34 cellular contexts compared by ENCODE assay signal in genomic region chr19:9032136-9032626, GRCh38. TPM values are rescaled to one million over a fixed set of nuclear protein-coding genes. Genes with fewer than 3 reads are reported as not detected.
A peak's percentile ranks its signal among the peaks of the same experiment; 100 is the strongest.
DNase-seq lines count a peak whose midpoint lies in the region; ATAC-seq, FAIRE-seq and TF ChIP-seq lines count a peak whose summit lies in the region.
"Had no signal": no experiment of that assay in that cellular context is flagged by ENCODE, and none has a peak within 500 bp of the region (broad histone marks: within the 10 kb centered on the region; RNA-seq: fewer than 3 reads in every experiment).

No MANE protein-coding gene starts in this region.

- no peak for TF ChIP-seq POLR2A in vagina (IDR thresholded peaks at IDR 0.05)

- DNase-seq in NCI-H2107 treated with DMSO at 0.1 percent for 48 hours (lab: John Stamatoyannopoulos, UW; ENCODE audit: unreplicated experiment): peak; percentile 27
- DNase-seq in NCI-H2107 (lab: John Stamatoyannopoulos, UW): no peak
- DNase-seq in NCI-H2029 treated with DMSO at 0.1 percent for 48 hours (lab: John Stamatoyannopoulos, UW): peak; percentile 93
- DNase-seq in small intestine: peak; percentile 4
- DNase-seq in right cardiac atrium: no peak
- DNase-seq in vagina (ENCODE audit: extremely low spot score in 2 of 2): no peak
- DNase-seq in MM.1S: no peak
- DNase-seq: activated CD4-positive, alpha-beta memory T cell treated with anti-CD3 and anti-CD28 coated beads, Interleukin-2, amount 10 ng/mL, durations not matched to agents 7 days and 5 days; activated CD8-positive, alpha-beta memory T cell treated with anti-CD3 and anti-CD28 coated beads, Interleukin-2, amount 50 U/mL, for 4 hours; activated naive CD4-positive, alpha-beta T cell treated with anti-CD3 and anti-CD28 coated beads for 36 hours; adrenal gland; Caco-2; central memory CD4-positive, alpha-beta T cell; cortex of kidney; effector memory CD8-positive, alpha-beta T cell; left ventricle myocardium superior; NCI-H1092 treated with DMSO at 0.1 percent for 48 hours; NCI-H1930; NK-92 treated with Interleukin-12 subunit alpha and Interleukin-12 subunit beta, amount 100 ng/mL, for 24 hours; SHP77; stimulated activated CD4-positive, alpha-beta T cell treated with anti-CD3 and anti-CD28 coated beads, Interleukin-12 subunit alpha, Interleukin-12 subunit beta, amount 100 ng/mL, for 4 hours; stimulated activated CD4-positive, alpha-beta T cell treated with anti-CD3 and anti-CD28 coated beads, Interleukin-2, amount 100 ng/mL, for 48 hours had no signal

- no peaks in the 10 kb centered on the region for H3K9me3 ChIP-seq in SU-DHL-6 (ENCODE audit: insufficient read depth, low read length)
- no peaks in the 10 kb centered on the region for H3K9me3 ChIP-seq in small intestine (ENCODE audit: control insufficient read depth, low read depth)
- no peaks in the 10 kb centered on the region for H3K9me3 ChIP-seq in right cardiac atrium (ENCODE audit: control insufficient read depth, low read length)
- no peaks in the 10 kb centered on the region for H3K9me3 ChIP-seq in vagina
- no peaks in the 10 kb centered on the region for H3K9me3 ChIP-seq in MM.1S (replicated peaks; ENCODE audit: insufficient read depth, low read length)
- H3K9me3 ChIP-seq: adrenal gland, Caco-2, tibial nerve had no signal

- H3K27ac ChIP-seq in SU-DHL-6 (ENCODE audit: low read depth, low read length): peak overlapping the region; percentile 38; the same call in 1 of the 2 replicates
- no peak overlapping the region for H3K27ac ChIP-seq in small intestine (ENCODE audit: low read depth in 1 of 2, low read length in 1 of 2)
- no peak overlapping the region for H3K27ac ChIP-seq in right cardiac atrium (ENCODE audit: low read length)
- H3K27ac ChIP-seq in vagina: no peak overlapping the region
- H3K27ac ChIP-seq in MM.1S (ENCODE audit: low read length): no peak overlapping the region
- H3K27ac ChIP-seq: adrenal gland, C4-2B, tibial nerve had no signal

- H3K9me2 ChIP-seq in SU-DHL-6 (replicated peaks; ENCODE audit: insufficient read depth, low read length): no peaks in the 10 kb centered on the region
- H3K9me2 ChIP-seq in MM.1S (replicated peaks; ENCODE audit: insufficient read depth, low read length): no peaks in the 10 kb centered on the region

- no peak overlapping the region for H3K4me2 ChIP-seq in SU-DHL-6 (ENCODE audit: low read depth, low read length, poor library complexity, severe bottlenecking)
- H3K4me2 ChIP-seq in MM.1S (ENCODE audit: low read depth, low read length): no peak overlapping the region

- H3K79me2 ChIP-seq in SU-DHL-6 (ENCODE audit: insufficient read depth, low read length) (no peaks in the 10 kb centered on the region), MM.1S (ENCODE audit: low read length) (no peaks in the 10 kb centered on the region)

- H4K20me1 ChIP-seq in SU-DHL-6 (ENCODE audit: low read depth, low read length) (no peaks in the 10 kb centered on the region), MM.1S (ENCODE audit: insufficient read depth, low read length) (no peaks in the 10 kb centered on the region)

- H3K4me1 ChIP-seq in small intestine (ENCODE audit: control insufficient read depth in 2 of 2, insufficient read depth in 1 of 2, low read depth in 1 of 2, low read length in 1 of 2) (no peaks in the 10 kb centered on the region), right cardiac atrium (ENCODE audit: control insufficient read depth, insufficient read depth, low read length) (no peaks in the 10 kb centered on the region), vagina (no peaks in the 10 kb centered on the region), MM.1S (ENCODE audit: low read length) (no peaks in the 10 kb centered on the region)
- H3K4me1 ChIP-seq: adrenal gland, Caco-2, tibial nerve had no signal

- no peaks in the 10 kb centered on the region for H3F3A ChIP-seq in SU-DHL-6 (ENCODE audit: insufficient read depth)
- H3F3A ChIP-seq in MM.1S (ENCODE audit: insufficient read depth, low read length): no peaks in the 10 kb centered on the region

- H3K36me3 ChIP-seq in SU-DHL-6 (ENCODE audit: low read length) (no peaks in the 10 kb centered on the region), small intestine (ENCODE audit: control insufficient read depth in 2 of 2, insufficient read depth in 2 of 2, low read length in 2 of 2) (no peaks in the 10 kb centered on the region), vagina (no peaks in the 10 kb centered on the region), MM.1S (replicated peaks; ENCODE audit: insufficient read depth, low read length) (no peaks in the 10 kb centered on the region)
- H3K36me3 ChIP-seq: adrenal gland, tibial nerve had no signal

- no peak for ATAC-seq in right cardiac atrium
- ATAC-seq: effector memory CD8-positive, alpha-beta T cell; left ventricle myocardium superior; sciatic nerve had no signal

- 18 to 64% (median 39%) methylated on average over 5 of the region's 5 CpGs for WGBS in small intestine, 3 donors
- WGBS in right cardiac atrium: 75% methylated on average over 5 of the region's 5 CpGs

- H3K4me3 ChIP-seq in SU-DHL-6 (ENCODE audit: insufficient read depth, low read length, poor library complexity, severe bottlenecking) (no peak overlapping the region), small intestine (ENCODE audit: low read depth in 1 of 2, low read length in 2 of 2) (no peak overlapping the region), right cardiac atrium (ENCODE audit: low read length) (no peak overlapping the region), vagina (no peak overlapping the region), MM.1S (ENCODE audit: low read length) (no peak overlapping the region)
- H3K4me3 ChIP-seq: adrenal gland, tibial nerve had no signal

- FAIRE-seq in small intestine (lab: Jason Lieb, UNC): no peak
- FAIRE-seq: GM18507 had no signal

- TF ChIP-seq CTCF in SU-DHL-6 (IDR thresholded peaks at IDR 0.05; ENCODE audit: insufficient read depth, low read length, poor library complexity, severe bottlenecking): no peak
- no peak for TF ChIP-seq CTCF in vagina (IDR thresholded peaks at IDR 0.05)
- TF ChIP-seq CTCF in MM.1S (IDR thresholded peaks at IDR 0.05; ENCODE audit: low read length): no peak

- no peaks in the 10 kb centered on the region for H3K27me3 ChIP-seq in SU-DHL-6 (ENCODE audit: low read length)
- peaks cover 0 to 3% of the 10 kb centered on the region in 2 donors for H3K27me3 ChIP-seq in small intestine (ENCODE audit: control insufficient read depth in 2 of 2, insufficient read depth in 2 of 2, low read length in 2 of 2)
- no peaks in the 10 kb centered on the region for H3K27me3 ChIP-seq in right cardiac atrium (ENCODE audit: control insufficient read depth, insufficient read depth)
- no peaks in the 10 kb centered on the region for H3K27me3 ChIP-seq in vagina
- H3K27me3 ChIP-seq in MM.1S (replicated peaks; ENCODE audit: insufficient read depth, low read length): peaks cover 12% of the 10 kb centered on the region; the same call in 1 of the 2 replicates
- H3K27me3 ChIP-seq: adrenal gland, tibial nerve had no signal

- H2AFZ ChIP-seq in SU-DHL-6 (ENCODE audit: low read depth, low read length, severe bottlenecking) (no peak overlapping the region), MM.1S (ENCODE audit: low read length) (no peak overlapping the region)

- H3K9ac ChIP-seq in SU-DHL-6 (ENCODE audit: low read length) (no peak overlapping the region), MM.1S (ENCODE audit: low read length) (no peak overlapping the region)

- intact Hi-C loops in right cardiac atrium (cut with DNase I): no loop called here
- intact Hi-C loops in vagina (cut with DNase I): no loop called here

RNA-seq across cellular contexts. Expression of gene MUC16, which starts 22.0 kb away (rescaled TPM):
- polyA plus RNA-seq in small intestine: not detected
- under 1 TPM in 3 of 4 donors, not detected in 1; 0.24 to 0.37 (median 0.25) TPM for total RNA-seq in right cardiac atrium
- polyA plus RNA-seq in right cardiac atrium: not detected
- under 0.01 TPM for total RNA-seq in vagina
- total RNA-seq: A172; activated naive CD4-positive, alpha-beta T cell treated with anti-CD3 and anti-CD28 coated beads for 36 hours; HT1080; M059J; myocyte had no signal

RNA-seq across cellular contexts. Expression of gene OR1M1, which starts 54.7 kb away (rescaled TPM):
- polyA plus RNA-seq in small intestine: not detected
- not detected for total RNA-seq in right cardiac atrium
- not detected for polyA plus RNA-seq in right cardiac atrium
- total RNA-seq in vagina: not detected
- total RNA-seq: A172; activated CD4-positive, alpha-beta memory T cell treated with anti-CD3 and anti-CD28 coated beads, Interleukin-2, amount 10 ng/mL, durations not matched to agents 7 days and 5 days; activated naive CD4-positive, alpha-beta T cell treated with anti-CD3 and anti-CD28 coated beads for 36 hours; adrenal gland; Caco-2; HT1080; left ventricle myocardium superior; M059J; mesenteric fat pad; myocyte; NCI-H460; sciatic nerve had no signal
- polyA plus RNA-seq: adrenal gland, esophagus had no signal

Comparison
In these comparisons a context has a peak if more than half of its experiments do, and no peak if none do; other contexts are left out.
1. DNase-seq: peak in NCI-H2107 treated with DMSO at 0.1 percent for 48 hours (single experiment), NCI-H2029 treated with DMSO at 0.1 percent for 48 hours (single experiment) and small intestine (single experiment); none in NCI-H2107 (single experiment), right cardiac atrium (0 of 3), vagina (0 of 2) and MM.1S (single experiment).